24 cellular contexts compared by ENCODE assay signal in the genomic region with DNA sequence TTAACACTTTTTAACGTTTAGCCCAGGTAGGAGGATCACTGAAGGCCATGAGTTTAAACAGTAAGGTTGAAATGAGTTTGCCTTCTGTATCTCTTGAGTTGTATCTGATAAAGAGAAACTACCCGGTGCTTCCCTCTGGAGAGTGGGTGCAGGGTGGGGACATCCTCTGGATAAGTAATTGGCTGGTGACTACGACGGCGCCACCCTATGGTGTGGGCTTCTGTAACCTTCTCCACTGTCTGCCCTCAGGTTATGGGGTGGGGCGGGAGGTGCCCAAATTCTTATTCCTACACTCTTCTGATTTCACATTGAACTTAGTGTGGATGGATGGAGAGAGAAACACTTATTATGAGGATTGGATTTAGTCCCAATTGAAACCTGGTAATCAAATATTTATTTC.
DNase-seq lines count a peak whose midpoint lies in the region; ATAC-seq, FAIRE-seq and TF ChIP-seq lines count a peak whose summit lies in the region.
"Had no signal": no experiment of that assay in that cellular context is flagged by ENCODE, and none has a peak within 500 bp of the region (broad histone marks: within the 10 kb centered on the region; RNA-seq: fewer than 3 reads in every experiment).

No MANE protein-coding gene starts in this region.

- H3K9me3 ChIP-seq in pancreas: no peaks in the 10 kb centered on the region
- H3K9me3 ChIP-seq: Caco-2 had no signal

- no peak overlapping the region for H3K27ac ChIP-seq in pancreas
- H3K27ac ChIP-seq: HL-60, SK-N-MC had no signal

- ATAC-seq in pancreas: no peak

- intact Hi-C loops in pancreas (cut with DNase I): no loop called here

- H3K27ac Mint-ChIP-seq in chondrocyte (ENCODE audit: unreplicated experiment): no peak overlapping the region
- H3K27ac Mint-ChIP-seq: B cell, HFFc6 had no signal

- no peaks in the 10 kb centered on the region for H3K27me3 ChIP-seq in pancreas

- no peaks in the 10 kb centered on the region for H3K36me3 ChIP-seq in pancreas

- peak; percentile 77 for FAIRE-seq in urothelium cell line (lab: Jason Lieb, UNC)
- no peak for FAIRE-seq in pancreas (lab: Jason Lieb, UNC)
- FAIRE-seq: GM12892, HTR-8/SVneo had no signal

- H3K4me3 Mint-ChIP-seq in chondrocyte (ENCODE audit: unreplicated experiment): no peak overlapping the region
- H3K4me3 Mint-ChIP-seq: B cell, HFFc6 had no signal

- H3K4me1 ChIP-seq in pancreas: no peaks in the 10 kb centered on the region
- H3K4me1 ChIP-seq: Caco-2 had no signal

- H3K27me3 Mint-ChIP-seq in chondrocyte (ENCODE audit: low read depth): no peaks in the 10 kb centered on the region

- WGBS in pancreas, 2 donors: 60 to 65% methylated on average over 6 of the region's 6 CpGs

- no peak for TF ChIP-seq CTCF in chondrocyte (IDR thresholded peaks at IDR 0.05)
- TF ChIP-seq CTCF in pancreas (IDR thresholded peaks at IDR 0.05): no peak

- DNase-seq in NCI-H1694 (lab: John Stamatoyannopoulos, UW) (peak; percentile 9), NCI-H1694 treated with DMSO at 0.1 percent for 48 hours (lab: John Stamatoyannopoulos, UW) (no peak), NCI-H69 (lab: John Stamatoyannopoulos, UW) (peak; percentile 41), chondrocyte (ENCODE audit: low spot score) (peak; percentile 37), urothelium cell line (ENCODE audit: low spot score) (no peak), SIG-M5 (lab: John Stamatoyannopoulos, UW) (no peak), COR-L47 (lab: John Stamatoyannopoulos, UW) (no peak), pancreas (no peak)
- DNase-seq: 8988T, HFFc6, IMR-90, Karpas-422, NCI-H1436, NCI-H2081 treated with DMSO at 0.1 percent for 48 hours, NCI-H510A, NCI-H774, OCI-M1, Right ventricle myocardium superior had no signal

- no peaks in the 10 kb centered on the region for H3K9me3 Mint-ChIP-seq in chondrocyte (ENCODE audit: low read depth)

- peaks cover 78% of the 10 kb centered on the region for H3K4me1 Mint-ChIP-seq in chondrocyte (ENCODE audit: low read depth)
- H3K4me1 Mint-ChIP-seq: B cell had no signal

- no peak overlapping the region for H3K4me3 ChIP-seq in pancreas
- H3K4me3 ChIP-seq: SK-N-MC had no signal

- H3K36me3 Mint-ChIP-seq in chondrocyte (ENCODE audit: low read depth): peaks cover 6% of the 10 kb centered on the region

Comparison
In these comparisons a context has a peak if more than half of its experiments do, and no peak if none do; other contexts are left out.
1. DNase-seq: peak in NCI-H1694 (single experiment), NCI-H69 (single experiment) and chondrocyte (single experiment); none in NCI-H1694 treated with DMSO at 0.1 percent for 48 hours (single experiment), urothelium cell line (single experiment), SIG-M5 (single experiment), COR-L47 (single experiment) and pancreas (0 of 6).